Comparison of ENCODE assay signal across 8 cellular contexts in genomic region chr12:56160894-56161667, GRCh38. TPM values are rescaled to one million over a fixed set of nuclear protein-coding genes. Genes with fewer than 3 reads are reported as not detected.
DNase-seq lines count a peak whose midpoint lies in the region; ATAC-seq, FAIRE-seq and TF ChIP-seq lines count a peak whose summit lies in the region.

No MANE protein-coding gene starts in this region.

- CTCF ChIA-PET in activated naive CD4-positive, alpha-beta T cell treated with anti-CD3 and anti-CD28 coated beads for 36 hours (lab: Charles Lee): interaction anchor here (0.6 to 6.7 kb wide), 9 partner anchors 9 to 114 kb away, joined by 3 to 43 read pairs (median 5); partner anchors contain the start of genes MYL6B, RNF41, SMARCC2 and ZC3H10
- CTCF ChIA-PET in GM12878 (lab: Yijun Ruan, JAX): interaction anchor here (1.2 to 2.2 kb wide), 4 partner anchors 27 to 34 kb away, joined by 3 to 10 read pairs (median 6); partner anchors contain the start of gene SMARCC2

- H3K4me1 ChIP-seq in GM12878 (ENCODE audit: control insufficient read depth, insufficient read depth, low read length) (peaks cover 17% of the 10 kb centered on the region), lung (ENCODE audit: control insufficient read depth in 2 of 2, insufficient read depth in 2 of 2, low read length in 2 of 2) (peaks cover 0 to 11% of the 10 kb centered on the region in 2 donors)

- ATAC-seq in GM12878 (no peak), lung (ENCODE audit: insufficient read depth, low FRiP score) (no peak)

- H3K9ac ChIP-seq in GM12878 (ENCODE audit: control insufficient read depth, insufficient read depth, low read length): peak overlapping the region; percentile 89; the same call in 1 of the 2 replicates

- DNase-seq in activated naive CD4-positive, alpha-beta T cell treated with anti-CD3 and anti-CD28 coated beads for 36 hours: no peak
- no peak for DNase-seq in activated naive CD4-positive, alpha-beta T cell (lab: John Stamatoyannopoulos, UW)
- DNase-seq in GM12878 (ENCODE audit: low read depth, low spot score): no peak
- DNase-seq in lung (ENCODE audit: low spot score): no peak
- no peak for DNase-seq in type B pancreatic cell (ENCODE audit: extremely low spot score, unreplicated experiment)
- DNase-seq in GM20000 (ENCODE audit: low spot score): no peak
- no peak for DNase-seq in GM19239 (ENCODE audit: insufficient read length, low spot score)
- no peak for DNase-seq in A172 (ENCODE audit: low spot score)

- SMC1A ChIA-PET in GM12878 (lab: Charles Lee; ENCODE audit: uncharacterized antibody, unreplicated experiment): interaction anchor here (1.3 to 2.7 kb wide), 2 partner anchors 27 to 36 kb away, joined by 3 to 12 read pairs; no protein-coding TSS in a partner anchor

- H3K27ac ChIP-seq in GM12878 (ENCODE audit: control insufficient read depth, insufficient read depth) (peak overlapping the region; percentile 91), lung (ENCODE audit: low read depth in 1 of 2, low read length in 1 of 2) (peak overlapping the region in 1 of 2 donors; percentile 98)

- H3K27me3 Mint-ChIP-seq in activated naive CD4-positive, alpha-beta T cell treated with anti-CD3 and anti-CD28 coated beads for 36 hours (ENCODE audit: low read depth): no peaks in the 10 kb centered on the region
- H3K27me3 Mint-ChIP-seq in type B pancreatic cell: peaks cover 3% of the 10 kb centered on the region

- H3K4me3 Mint-ChIP-seq in activated naive CD4-positive, alpha-beta T cell treated with anti-CD3 and anti-CD28 coated beads for 36 hours: peak overlapping the region; percentile 96
- H3K4me3 Mint-ChIP-seq in type B pancreatic cell: peak overlapping the region; percentile 100

- H2AFZ ChIP-seq in GM12878 (ENCODE audit: control insufficient read depth, low read depth, low read length): no peak overlapping the region

- no peaks in the 10 kb centered on the region for H4K20me1 ChIP-seq in GM12878 (ENCODE audit: control insufficient read depth, insufficient read depth)

- TF ChIP-seq POLR2A in GM12878 (IDR thresholded peaks at IDR 0.05; ENCODE audit: low read depth, low read length): no peak; the same call in none of the 2 replicates

- H3K9me3 Mint-ChIP-seq in activated naive CD4-positive, alpha-beta T cell treated with anti-CD3 and anti-CD28 coated beads for 36 hours: no peaks in the 10 kb centered on the region
- H3K9me3 Mint-ChIP-seq in type B pancreatic cell: no peaks in the 10 kb centered on the region

- TF ChIP-seq RAD21 in GM12878 (IDR thresholded peaks at IDR 0.05; ENCODE audit: insufficient read depth, low read depth, low read length): no peak

- no TSS peak for BruUV-seq in GM12878 (replicated peaks; lab: Mats Ljungman, UMichigan)

- H3K79me2 ChIP-seq in GM12878 (ENCODE audit: control insufficient read depth, insufficient read depth, low read length): peaks cover 39% of the 10 kb centered on the region

- H3K4me3 ChIP-seq in GM12878 (peak overlapping the region; percentile 90; the same call in 1 of the 2 replicates), lung (peak overlapping the region; percentile 92)

- RAD21 ChIA-PET in GM12878 (lab: Charles Lee; ENCODE audit: unreplicated experiment): interaction anchor here (1.0 to 1.2 kb wide), 2 partner anchors 33 to 43 kb away, joined by 3 read pairs; partner anchors contain the start of genes ESYT1 and ZC3H10

- 66% methylated on average over 11 of the region's 11 CpGs for WGBS in GM12878 (ENCODE audit: insufficient coverage, insufficient replicate concordance, low lambda C conversion rate, missing lambda C conversion rate)
- 74 to 80% methylated on average over 11 of the region's 11 CpGs for WGBS in lung, 2 donors

- H3K9me3 ChIP-seq in GM12878 (replicated peaks; ENCODE audit: control insufficient read depth, insufficient read depth, low read length) (no peaks in the 10 kb centered on the region), lung (ENCODE audit: control insufficient read depth in 2 of 2, insufficient read depth in 1 of 2, low read length in 1 of 2) (no peaks in the 10 kb centered on the region)

- FAIRE-seq in GM12878 (lab: Jason Lieb, UNC) (no peak), GM19239 (lab: Jason Lieb, UNC) (no peak)

- H3K27ac Mint-ChIP-seq in activated naive CD4-positive, alpha-beta T cell treated with anti-CD3 and anti-CD28 coated beads for 36 hours: peak overlapping the region; percentile 95
- peak overlapping the region; percentile 100 for H3K27ac Mint-ChIP-seq in type B pancreatic cell

- H3K4me2 ChIP-seq in GM12878 (ENCODE audit: control insufficient read depth, insufficient read depth): peak overlapping the region; percentile 98

- H3K27me3 ChIP-seq in GM12878 (replicated peaks in 1 of 2; ENCODE audit: control insufficient read depth in 2 of 2, insufficient read depth in 2 of 2, low read length in 1 of 2) (no peaks in the 10 kb centered on the region), lung (ENCODE audit: control insufficient read depth, insufficient read depth) (no peaks in the 10 kb centered on the region)

- H3K36me3 ChIP-seq in GM12878 (ENCODE audit: control insufficient read depth in 2 of 2, insufficient read depth in 2 of 2, low read length in 1 of 2): peaks cover 23 to 30% of the 10 kb centered on the region in 2 experiments
- H3K36me3 ChIP-seq in lung (ENCODE audit: control insufficient read depth in 2 of 2, insufficient read depth in 2 of 2, low read length in 2 of 2): peaks cover 10 to 50% of the 10 kb centered on the region in 2 donors

- H3K4me1 Mint-ChIP-seq in activated naive CD4-positive, alpha-beta T cell treated with anti-CD3 and anti-CD28 coated beads for 36 hours (ENCODE audit: low read depth): peaks cover 35% of the 10 kb centered on the region
- H3K4me1 Mint-ChIP-seq in type B pancreatic cell (ENCODE audit: unreplicated experiment): peaks cover 45% of the 10 kb centered on the region

- H3K36me3 Mint-ChIP-seq in activated naive CD4-positive, alpha-beta T cell treated with anti-CD3 and anti-CD28 coated beads for 36 hours (ENCODE audit: low read depth): peaks cover 62% of the 10 kb centered on the region
- peaks cover 55% of the 10 kb centered on the region for H3K36me3 Mint-ChIP-seq in type B pancreatic cell

- intact Hi-C loops in activated naive CD4-positive, alpha-beta T cell treated with anti-CD3 and anti-CD28 coated beads for 36 hours (cut with micrococcal nuclease): loop anchor here (1.0 kb wide), 2 partner anchors 9 to 63 kb away; partner anchors contain the start of genes MYL6B and NABP2
- intact Hi-C loops in GM12878 (cut with micrococcal nuclease; ENCODE audit: unreplicated experiment): no loop called here

- POLR2A ChIA-PET in GM12878 (lab: Charles Lee): interaction anchor here (0.5 to 1.3 kb wide), 4 partner anchors 10 to 509 kb away, joined by 3 to 7 read pairs (median 4); no protein-coding TSS in a partner anchor

- no peak for TF ChIP-seq EP300 in GM12878 (IDR thresholded peaks at IDR 0.05; ENCODE audit: borderline replicate concordance in 1 of 2, control insufficient read depth in 1 of 2, low read depth in 2 of 2, low read length in 2 of 2)

- TF ChIP-seq CTCF in GM12878 (IDR thresholded peaks at IDR 0.05 in 2 of 3, conservative IDR thresholded peaks at IDR 0.05 in 1 of 3; ENCODE audit: control insufficient read depth in 2 of 3, extremely low read depth in 1 of 3, insufficient read depth in 1 of 3, low read depth in 3 of 3, low read length in 3 of 3): no peak
- TF ChIP-seq CTCF in lung (IDR thresholded peaks at IDR 0.05; ENCODE audit: control extremely low read depth, extremely low read depth): no peak
- no peak for TF ChIP-seq CTCF in type B pancreatic cell (conservative IDR thresholded peaks at IDR 0.05)
- TF ChIP-seq CTCF in GM20000 (IDR thresholded peaks at IDR 0.05; ENCODE audit: extremely low read depth, missing control alignments): no peak

- in situ Hi-C loops in GM12878 (cut with MboI): no loop called here

RNA-seq across cellular contexts. Expression of gene MYL6, which starts 2.9 kb away (rescaled TPM):
- total RNA-seq in activated naive CD4-positive, alpha-beta T cell treated with anti-CD3 and anti-CD28 coated beads for 36 hours: 100 to 1,000 TPM; 841 to 868 TPM
- total RNA-seq in GM12878 (2013; cell fraction: nucleolus; rRNA removed): 108 and 118 TPM in 2 replicates
- total RNA-seq in GM12878 (2014; rRNA removed) (1,128 and 1,250 TPM in 2 replicates), GM12878 (2014; rRNA removed; fragmentation: Illumina TruSeq; extraction: Trizol) (1,571 and 1,613 TPM in 2 replicates), GM12878 (2021) (1,000 and 1,003 TPM in 2 replicates), lung (1,000 to 10,000 TPM; 1,471 to 1,783 TPM), type B pancreatic cell (ENCODE audit: low replicate concordance) (1,223 and 1,943 TPM in 2 replicates)
- 1,713 TPM for polyA plus RNA-seq in GM12878 (2011; ENCODE audit: low read depth)
- polyA plus RNA-seq in GM12878 (2011; rRNA removed) (2,085 and 2,088 TPM in 2 replicates), GM12878 (2014; fragmentation: Illumina TruSeq; extraction: Trizol) (1,228 and 1,402 TPM in 2 replicates), GM12878 (2014; fragmentation: Nextera tagmentation; extraction: Ambion mirVana) (1,000 to 10,000 TPM; 3,206 to 4,116 TPM), GM12878 (2014; rRNA removed) (1,169 and 1,187 TPM in 2 replicates), GM12878 (2016; fragmentation: Nextera tagmentation; extraction: Ambion mirVana) (1,000 to 10,000 TPM; 2,172 to 2,412 TPM), lung (1,000 to 10,000 TPM; 2,612 to 3,593 TPM)
- polyA plus RNA-seq in GM12878 (2011; cell fraction: cytosol; rRNA removed): 1,611 and 1,625 TPM in 2 replicates
- polyA plus RNA-seq in GM12878 (2011; cell fraction: nucleus; rRNA removed): 932 and 1,124 TPM in 2 replicates
- 940 and 1,094 TPM in 2 replicates for polyA plus RNA-seq in GM12878 (2012)
- 355 and 360 TPM in 2 replicates for polyA minus RNA-seq in GM12878 (2011; rRNA and poly(A)+ RNA removed)
- polyA minus RNA-seq in GM12878 (2011; cell fraction: cytosol; rRNA and poly(A)+ RNA removed): 115 and 135 TPM in 2 replicates
- polyA minus RNA-seq in GM12878 (2011; cell fraction: nucleus; rRNA and poly(A)+ RNA removed): 233 and 287 TPM in 2 replicates
- total RNA-seq in A172 (2014; rRNA removed; shearing (Covaris generic)): 2,063 and 2,222 TPM in 2 replicates

RNA-seq across cellular contexts. Expression of gene MYL6B, which starts 8.7 kb away (rescaled TPM):
- total RNA-seq in activated naive CD4-positive, alpha-beta T cell treated with anti-CD3 and anti-CD28 coated beads for 36 hours: 10 to 100 TPM; 49.2 to 57.5 TPM
- total RNA-seq in GM12878 (2013; cell fraction: nucleolus; rRNA removed): 27.5 and 28.3 TPM in 2 replicates
- total RNA-seq in GM12878 (2014; rRNA removed) (79.1 and 83.8 TPM in 2 replicates), GM12878 (2014; rRNA removed; fragmentation: Illumina TruSeq; extraction: Trizol) (100 and 119 TPM in 2 replicates), GM12878 (2021) (110 and 117 TPM in 2 replicates), lung (10 to 100 TPM; 39.1 to 46.1 TPM), type B pancreatic cell (ENCODE audit: low replicate concordance) (66.2 and 161 TPM in 2 replicates)
- polyA plus RNA-seq in GM12878 (2011; ENCODE audit: low read depth): 38.7 TPM
- polyA plus RNA-seq in GM12878 (2011; rRNA removed) (62.6 and 88.4 TPM in 2 replicates), GM12878 (2014; fragmentation: Illumina TruSeq; extraction: Trizol) (24.0 and 75.5 TPM in 2 replicates), GM12878 (2014; fragmentation: Nextera tagmentation; extraction: Ambion mirVana) (100 to 1,000 TPM; 117 to 153 TPM), GM12878 (2014; rRNA removed) (108 and 118 TPM in 2 replicates), GM12878 (2016; fragmentation: Nextera tagmentation; extraction: Ambion mirVana) (100 to 1,000 TPM; 109 to 131 TPM), lung (10 to 100 TPM; 20.7 to 40.3 TPM)
- polyA plus RNA-seq in GM12878 (2011; cell fraction: cytosol; rRNA removed): 89.5 and 115 TPM in 2 replicates
- polyA plus RNA-seq in GM12878 (2011; cell fraction: nucleus; rRNA removed): 58.6 and 60.8 TPM in 2 replicates
- polyA plus RNA-seq in GM12878 (2012): 86.7 and 121 TPM in 2 replicates
- 37.7 and 41.9 TPM in 2 replicates for polyA minus RNA-seq in GM12878 (2011; rRNA and poly(A)+ RNA removed)
- polyA minus RNA-seq in GM12878 (2011; cell fraction: cytosol; rRNA and poly(A)+ RNA removed): 12.2 and 14.5 TPM in 2 replicates
- polyA minus RNA-seq in GM12878 (2011; cell fraction: nucleus; rRNA and poly(A)+ RNA removed): 10.8 and 14.4 TPM in 2 replicates
- total RNA-seq in A172 (2014; rRNA removed; shearing (Covaris generic)): 76.0 and 139 TPM in 2 replicates

RNA-seq across cellular contexts. Expression of gene SMARCC2, which starts 28.2 kb away (rescaled TPM):
- total RNA-seq in activated naive CD4-positive, alpha-beta T cell treated with anti-CD3 and anti-CD28 coated beads for 36 hours: 10 to 100 TPM; 75.8 to 79.0 TPM
- total RNA-seq in GM12878 (2013; cell fraction: nucleolus; rRNA removed): 135 and 138 TPM in 2 replicates
- total RNA-seq in GM12878 (2014; rRNA removed) (24.9 and 25.2 TPM in 2 replicates), GM12878 (2014; rRNA removed; fragmentation: Illumina TruSeq; extraction: Trizol) (26.6 and 31.8 TPM in 2 replicates), GM12878 (2021) (67.1 and 68.6 TPM in 2 replicates), lung (10 to 100 TPM; 66.5 to 97.5 TPM), type B pancreatic cell (ENCODE audit: low replicate concordance) (92.8 and 147 TPM in 2 replicates)
- polyA plus RNA-seq in GM12878 (2011; ENCODE audit: low read depth): 22.4 TPM
- polyA plus RNA-seq in GM12878 (2011; rRNA removed) (50.2 and 52.9 TPM in 2 replicates), GM12878 (2014; fragmentation: Illumina TruSeq; extraction: Trizol) (59.6 and 61.1 TPM in 2 replicates), GM12878 (2014; fragmentation: Nextera tagmentation; extraction: Ambion mirVana) (10 to 100 TPM; 13.6 to 27.8 TPM), GM12878 (2014; rRNA removed) (31.7 and 38.3 TPM in 2 replicates), GM12878 (2016; fragmentation: Nextera tagmentation; extraction: Ambion mirVana) (10 to 100 TPM; 60.8 to 71.2 TPM), lung (10 to 100 TPM; 23.9 to 29.0 TPM)
- 29.4 and 31.0 TPM in 2 replicates for polyA plus RNA-seq in GM12878 (2011; cell fraction: cytosol; rRNA removed)
- 128 and 170 TPM in 2 replicates for polyA plus RNA-seq in GM12878 (2011; cell fraction: nucleus; rRNA removed)
- 37.4 and 47.8 TPM in 2 replicates for polyA plus RNA-seq in GM12878 (2012)
- polyA minus RNA-seq in GM12878 (2011; rRNA and poly(A)+ RNA removed): 74.8 and 88.5 TPM in 2 replicates
- polyA minus RNA-seq in GM12878 (2011; cell fraction: cytosol; rRNA and poly(A)+ RNA removed): 34.7 and 45.2 TPM in 2 replicates
- polyA minus RNA-seq in GM12878 (2011; cell fraction: nucleus; rRNA and poly(A)+ RNA removed): 76.6 and 115 TPM in 2 replicates
- 27.4 and 27.9 TPM in 2 replicates for total RNA-seq in A172 (2014; rRNA removed; shearing (Covaris generic))

RNA-seq across cellular contexts. Expression of gene ESYT1, which starts 33.0 kb away (rescaled TPM):
- total RNA-seq in activated naive CD4-positive, alpha-beta T cell treated with anti-CD3 and anti-CD28 coated beads for 36 hours: 10 to 100 TPM; 87.4 to 88.9 TPM
- total RNA-seq in GM12878 (2013; cell fraction: nucleolus; rRNA removed): 75.5 and 88.1 TPM in 2 replicates
- total RNA-seq in GM12878 (2014; rRNA removed) (86.6 and 105 TPM in 2 replicates), GM12878 (2014; rRNA removed; fragmentation: Illumina TruSeq; extraction: Trizol) (47.5 and 49.9 TPM in 2 replicates), GM12878 (2021) (84.1 and 92.9 TPM in 2 replicates), lung (100 to 1,000 TPM in 1 of 2 donors, 10 to 100 TPM in 1; 57.4 to 131 TPM), type B pancreatic cell (ENCODE audit: low replicate concordance) (81.4 and 96.3 TPM in 2 replicates)
- polyA plus RNA-seq in GM12878 (2011; ENCODE audit: low read depth): 45.0 TPM
- polyA plus RNA-seq in GM12878 (2011; rRNA removed) (35.8 and 84.4 TPM in 2 replicates), GM12878 (2014; fragmentation: Illumina TruSeq; extraction: Trizol) (61.3 and 120 TPM in 2 replicates), GM12878 (2014; fragmentation: Nextera tagmentation; extraction: Ambion mirVana) (10 to 100 TPM; 55.6 to 57.9 TPM), GM12878 (2014; rRNA removed) (58.2 and 70.6 TPM in 2 replicates), GM12878 (2016; fragmentation: Nextera tagmentation; extraction: Ambion mirVana) (10 to 100 TPM; 89.7 to 96.6 TPM), lung (10 to 100 TPM; 23.5 to 71.0 TPM)
- polyA plus RNA-seq in GM12878 (2011; cell fraction: cytosol; rRNA removed): 74.3 and 108 TPM in 2 replicates
- polyA plus RNA-seq in GM12878 (2011; cell fraction: nucleus; rRNA removed): 130 and 135 TPM in 2 replicates
- polyA plus RNA-seq in GM12878 (2012): 45.5 and 54.9 TPM in 2 replicates
- polyA minus RNA-seq in GM12878 (2011; rRNA and poly(A)+ RNA removed): 94.9 and 103 TPM in 2 replicates
- 52.5 and 60.8 TPM in 2 replicates for polyA minus RNA-seq in GM12878 (2011; cell fraction: cytosol; rRNA and poly(A)+ RNA removed)
- 45.0 and 55.4 TPM in 2 replicates for polyA minus RNA-seq in GM12878 (2011; cell fraction: nucleus; rRNA and poly(A)+ RNA removed)
- 119 and 164 TPM in 2 replicates for total RNA-seq in A172 (2014; rRNA removed; shearing (Covaris generic))

RNA-seq across cellular contexts. Expression of gene ZC3H10, which starts 43.0 kb away (rescaled TPM):
- 1 to 10 TPM; 6.4 to 6.6 TPM for total RNA-seq in activated naive CD4-positive, alpha-beta T cell treated with anti-CD3 and anti-CD28 coated beads for 36 hours
- 17.6 and 18.6 TPM in 2 replicates for total RNA-seq in GM12878 (2013; cell fraction: nucleolus; rRNA removed)
- total RNA-seq in GM12878 (2014; rRNA removed): 4.2 and 4.4 TPM in 2 replicates
- total RNA-seq in GM12878 (2014; rRNA removed; fragmentation: Illumina TruSeq; extraction: Trizol): 4.3 TPM in 2 replicates
- total RNA-seq in GM12878 (2021): 6.4 and 7.0 TPM in 2 replicates
- 0.56 TPM for polyA plus RNA-seq in GM12878 (2011; ENCODE audit: low read depth)
- 1.3 and 1.8 TPM in 2 replicates for polyA plus RNA-seq in GM12878 (2011; rRNA removed)
- polyA plus RNA-seq in GM12878 (2011; cell fraction: cytosol; rRNA removed): 1.3 and 1.7 TPM in 2 replicates
- 4.7 and 5.0 TPM in 2 replicates for polyA plus RNA-seq in GM12878 (2011; cell fraction: nucleus; rRNA removed)
- 0.89 and 1.4 TPM in 2 replicates for polyA plus RNA-seq in GM12878 (2012)
- polyA plus RNA-seq in GM12878 (2014; fragmentation: Illumina TruSeq; extraction: Trizol): 1.8 and 2.6 TPM in 2 replicates
- polyA plus RNA-seq in GM12878 (2014; fragmentation: Nextera tagmentation; extraction: Ambion mirVana): under 1 TPM; 0.56 to 0.75 TPM
- polyA plus RNA-seq in GM12878 (2014; rRNA removed): 3.2 and 4.0 TPM in 2 replicates
- polyA plus RNA-seq in GM12878 (2016; fragmentation: Nextera tagmentation; extraction: Ambion mirVana): 1 to 10 TPM; 3.3 to 4.2 TPM
- 11.3 and 12.2 TPM in 2 replicates for polyA minus RNA-seq in GM12878 (2011; rRNA and poly(A)+ RNA removed)
- 2.3 and 2.7 TPM in 2 replicates for polyA minus RNA-seq in GM12878 (2011; cell fraction: cytosol; rRNA and poly(A)+ RNA removed)
- 19.3 and 28.1 TPM in 2 replicates for polyA minus RNA-seq in GM12878 (2011; cell fraction: nucleus; rRNA and poly(A)+ RNA removed)
- total RNA-seq in lung: 1 to 10 TPM; 2.5 to 7.9 TPM
- polyA plus RNA-seq in lung: 1 to 10 TPM; 3.1 to 3.5 TPM
- 11.6 and 12.1 TPM in 2 replicates for total RNA-seq in type B pancreatic cell (ENCODE audit: low replicate concordance)
- 1.8 and 2.9 TPM in 2 replicates for total RNA-seq in A172 (2014; rRNA removed; shearing (Covaris generic))
